ENCODE assay signal across 7 cellular contexts in the genomic region with DNA sequence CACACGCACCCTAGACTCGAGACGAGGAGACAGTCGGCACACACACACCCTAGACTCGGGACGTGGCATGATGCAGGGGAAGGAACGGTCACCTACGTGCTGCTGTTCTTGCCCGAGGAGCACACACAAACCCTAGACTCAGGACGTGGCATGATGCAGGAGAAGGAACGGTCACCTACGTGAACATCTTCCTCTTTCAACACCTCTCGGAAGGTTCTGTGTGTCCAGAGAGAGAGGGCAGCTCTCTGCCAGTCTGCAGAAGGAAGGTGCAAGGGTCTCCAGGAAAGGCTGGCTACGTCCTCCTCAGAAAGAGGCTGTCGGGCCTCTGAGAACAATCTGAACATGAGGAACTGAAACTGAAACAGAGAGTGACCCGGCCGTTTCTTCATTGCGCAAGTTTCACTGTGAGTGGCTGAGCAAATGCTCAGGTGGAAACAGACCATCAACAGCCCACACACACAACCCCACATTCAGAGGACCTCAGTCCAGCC. TPM values are rescaled to one million over a fixed set of nuclear protein-coding genes. Genes with fewer than 3 reads are reported as not detected.
DNase-seq lines count a peak whose midpoint lies in the region; ATAC-seq lines count a peak whose summit lies in the region.

No MANE protein-coding gene starts in this region.

- no peak overlapping the region for H4K5ac ChIP-seq in mesendoderm (ENCODE audit: low read length)

- H3K27me3 ChIP-seq in mesendoderm (ENCODE audit: insufficient read depth, low read length, poor library complexity), result no peaks in the 10 kb centered on the region

- H3K4me2 ChIP-seq in mesendoderm (ENCODE audit: low read length), result no peak overlapping the region

- peak; percentile 50 for DNase-seq in activated CD4-positive, CD25-positive, alpha-beta regulatory T cell treated with anti-CD3 and anti-CD28 coated beads, Interleukin-2, amount 50 U/mL, for 72 hours
- DNase-seq in left cardiac atrium (peak; percentile 33), NCI-H2081 treated with DMSO at 0.1 percent for 48 hours (lab: John Stamatoyannopoulos, UW) (no peak), mesendoderm (no peak)
- peak; percentile 22 to 39 for DNase-seq in stimulated activated CD8-positive, alpha-beta memory T cell treated with anti-CD3 and anti-CD28 coated beads, Interleukin-7, amount 100 ng/mL, for 4 hours (ENCODE audit: low read depth in 2 of 2)

- no peak overlapping the region for H3K23ac ChIP-seq in mesendoderm (ENCODE audit: low read length)

- no peaks in the 10 kb centered on the region for H3K79me1 ChIP-seq in mesendoderm (ENCODE audit: low read length)

- no peak overlapping the region for H2BK120ac ChIP-seq in mesendoderm (ENCODE audit: low read depth, low read length)

- H3K4ac ChIP-seq in mesendoderm (ENCODE audit: low read depth, low read length), result no peak overlapping the region

- intact Hi-C loops in left cardiac atrium (cut with DNase I), result no loop called here

- H3K9ac ChIP-seq in mesendoderm (ENCODE audit: low read length), result no peak overlapping the region

- H3K27ac ChIP-seq in mesendoderm (ENCODE audit: low read depth, low read length), result no peak overlapping the region

- no peak overlapping the region for H2BK5ac ChIP-seq in mesendoderm (ENCODE audit: low read length)

- WGBS in mesendoderm (ENCODE audit: extremely low coverage, insufficient coverage, low lambda C conversion rate), result no CpG with 5 or more reads among the region's 18 CpGs

- H3K79me2 ChIP-seq in mesendoderm (ENCODE audit: control insufficient read depth, insufficient read depth, low read length), result no peaks in the 10 kb centered on the region

- H2AK5ac ChIP-seq in mesendoderm (ENCODE audit: low read length), result no peak overlapping the region

- H3K18ac ChIP-seq in mesendoderm (ENCODE audit: low read length), result no peak overlapping the region

- no peak overlapping the region for H2BK15ac ChIP-seq in mesendoderm (replicated peaks; ENCODE audit: low read depth)

- H3K4me3 ChIP-seq in mesendoderm (ENCODE audit: low read length), result no peak overlapping the region

- peak; percentile 78 for ATAC-seq in GM19324 (IDR thresholded peaks at IDR 0.05; ENCODE audit: low FRiP score, unreplicated experiment)
- ATAC-seq in HG03095 (IDR thresholded peaks at IDR 0.05; ENCODE audit: unreplicated experiment), result peak; percentile 85
- peak; percentile 34 to 66 for ATAC-seq in left cardiac atrium

- no peak overlapping the region for H3K56ac ChIP-seq in mesendoderm (ENCODE audit: low read length)

- peaks cover 27% of the 10 kb centered on the region for H3K36me3 ChIP-seq in mesendoderm (ENCODE audit: control insufficient read depth, insufficient read depth, low read length)

- no peak overlapping the region for H4K8ac ChIP-seq in mesendoderm (ENCODE audit: low read depth, low read length)

- H3K4me1 ChIP-seq in mesendoderm (ENCODE audit: control insufficient read depth, low read depth, low read length), result no peaks in the 10 kb centered on the region

RNA-seq across cellular contexts. Expression of gene ZNF276, which starts 43.4 kb away (rescaled TPM):
- 10 to 100 TPM; 11.9 to 18.2 TPM for total RNA-seq in left cardiac atrium
- 4.5 TPM for polyA plus RNA-seq in mesendoderm (2013, experiment 1 of 2)
- 4.5 TPM for polyA plus RNA-seq in mesendoderm (2013, experiment 2 of 2)

RNA-seq across cellular contexts. Expression of gene VPS9D1, which starts 44.1 kb away (rescaled TPM):
- 10 to 100 TPM; 11.6 to 12.6 TPM for total RNA-seq in left cardiac atrium
- 0.91 TPM for polyA plus RNA-seq in mesendoderm (2013, experiment 1 of 2)
- polyA plus RNA-seq in mesendoderm (2013, experiment 2 of 2), result 1.3 TPM

RNA-seq across cellular contexts. Expression of gene FANCA, which starts 51.7 kb away (rescaled TPM):
- 1 to 10 TPM; 3.6 to 4.4 TPM for total RNA-seq in left cardiac atrium
- 28.0 TPM for polyA plus RNA-seq in mesendoderm (2013, experiment 1 of 2)
- 28.8 TPM for polyA plus RNA-seq in mesendoderm (2013, experiment 2 of 2)

Comparison
In these comparisons a context has a peak if more than half of its experiments do, and no peak if none do; other contexts are left out.
1. DNase-seq: peak in activated CD4-positive, CD25-positive, alpha-beta regulatory T cell treated with anti-CD3 and anti-CD28 coated beads, Interleukin-2, amount 50 U/mL, for 72 hours (single experiment), left cardiac atrium (single experiment) and stimulated activated CD8-positive, alpha-beta memory T cell treated with anti-CD3 and anti-CD28 coated beads, Interleukin-7, amount 100 ng/mL, for 4 hours (2 of 2); none in NCI-H2081 treated with DMSO at 0.1 percent for 48 hours (single experiment) and mesendoderm (single experiment).
2. Peak in every context shown above with its lines, with median percentiles within 50 percentile points of each other: ATAC-seq.